ENCODE assay signal across 8 cellular contexts in genomic region chr9:136267261-136268111, GRCh38. TPM values are rescaled to one million over a fixed set of nuclear protein-coding genes. Genes with fewer than 3 reads are reported as not detected.
DNase-seq lines count a peak whose midpoint lies in the region; ATAC-seq and TF ChIP-seq lines count a peak whose summit lies in the region.

No MANE protein-coding gene starts in this region.

- H3K36me3 Mint-ChIP-seq in neural crest cell (ENCODE audit: low read depth): no peaks in the 10 kb centered on the region

- H3K4me3 ChIP-seq in AG04449 (ENCODE audit: low read depth, low read length) (peak overlapping the region; percentile 58), foreskin fibroblast (ENCODE audit: low read depth in 1 of 2, low read length in 2 of 2) (peak overlapping the region; percentile 50 to 59)

- H3K27ac Mint-ChIP-seq in neural crest cell (ENCODE audit: unreplicated experiment): no peak overlapping the region
- H3K27ac Mint-ChIP-seq in stimulated activated naive CD8-positive, alpha-beta T cell treated with anti-CD3 and anti-CD28 coated beads, Interleukin-15, amount 100 ng/mL, for 72 hours: peak overlapping the region in 1 of 2 donors; percentile 52

- H3K4me3 Mint-ChIP-seq in neural crest cell: peak overlapping the region; percentile 41
- peak overlapping the region; percentile 77 to 81 for H3K4me3 Mint-ChIP-seq in stimulated activated naive CD8-positive, alpha-beta T cell treated with anti-CD3 and anti-CD28 coated beads, Interleukin-15, amount 100 ng/mL, for 72 hours

- CTCF ChIA-PET in AG04449 (lab: Yijun Ruan, JAX): interaction anchor here (0.6 to 3.7 kb wide), 12 partner anchors 10 to 667 kb away, joined by 3 to 30 read pairs (median 4); no protein-coding TSS in a partner anchor

- TF ChIP-seq CTCF in AG04449 (IDR thresholded peaks at IDR 0.05; ENCODE audit: insufficient read depth, low read length, missing control alignments): peak; percentile 49
- peak; percentile 21 for TF ChIP-seq CTCF in foreskin fibroblast (IDR thresholded peaks at IDR 0.05; ENCODE audit: low read depth, low read length)
- no peak for TF ChIP-seq CTCF in neural crest cell (conservative IDR thresholded peaks at IDR 0.05)

- H3K4me1 Mint-ChIP-seq in neural crest cell: peaks cover 16% of the 10 kb centered on the region
- H3K4me1 Mint-ChIP-seq in stimulated activated naive CD8-positive, alpha-beta T cell treated with anti-CD3 and anti-CD28 coated beads, Interleukin-15, amount 100 ng/mL, for 72 hours: peaks cover 14% of the 10 kb centered on the region

- peak; percentile 58 for ATAC-seq in GM18868 (IDR thresholded peaks at IDR 0.05; ENCODE audit: unreplicated experiment)
- ATAC-seq in HG03378 (IDR thresholded peaks at IDR 0.05; ENCODE audit: unreplicated experiment): peak; percentile 37
- ATAC-seq in stimulated activated naive CD8-positive, alpha-beta T cell treated with anti-CD3 and anti-CD28 coated beads, Interleukin-15, amount 100 ng/mL, for 72 hours: peak; percentile 93

- POLR2A ChIA-PET in AG04449 (lab: Yijun Ruan, JAX): interaction anchor here (0.6 kb wide), 2 partner anchors 11 to 21 kb away, joined by 3 read pairs; no protein-coding TSS in a partner anchor

- DNase-seq in AG04449 (ENCODE audit: low read depth, low spot score) (peak; percentile 10), RPMI7951 (ENCODE audit: low read depth) (peak; percentile 72), foreskin fibroblast (peak; percentile 75 to 93), neural crest cell (ENCODE audit: low read depth, low spot score) (peak; percentile 76)
- DNase-seq in activated effector memory CD4-positive, alpha-beta T cell treated with Interleukin-2 at 50 U/mL for 16 hours: peak; percentile 85
- peak; percentile 84 to 85 for DNase-seq in stimulated activated naive CD8-positive, alpha-beta T cell treated with anti-CD3 and anti-CD28 coated beads, Interleukin-15, amount 100 ng/mL, for 72 hours

- peaks cover 15% of the 10 kb centered on the region for H3K27me3 Mint-ChIP-seq in neural crest cell (ENCODE audit: low read depth)
- H3K27me3 Mint-ChIP-seq in stimulated activated naive CD8-positive, alpha-beta T cell treated with anti-CD3 and anti-CD28 coated beads, Interleukin-15, amount 100 ng/mL, for 72 hours: no peaks in the 10 kb centered on the region

- H3K9me3 Mint-ChIP-seq in neural crest cell: no peaks in the 10 kb centered on the region
- no peaks in the 10 kb centered on the region for H3K9me3 Mint-ChIP-seq in stimulated activated naive CD8-positive, alpha-beta T cell treated with anti-CD3 and anti-CD28 coated beads, Interleukin-15, amount 100 ng/mL, for 72 hours

RNA-seq across cellular contexts. Expression of gene QSOX2, which starts 21.9 kb away (rescaled TPM):
- 9.1 and 9.9 TPM in 2 replicates for total RNA-seq in RPMI7951 (2014; rRNA removed; shearing (Covaris generic))
- total RNA-seq in neural crest cell: 28.0 and 28.7 TPM in 2 replicates

RNA-seq across cellular contexts. Expression of gene CCDC187, which starts 36.4 kb away (rescaled TPM):
- not detected in 2 replicates for total RNA-seq in RPMI7951 (2014; rRNA removed; shearing (Covaris generic))
- total RNA-seq in neural crest cell: 0.07 TPM in 1 of 2 replicates, not detected in the other

RNA-seq across cellular contexts. Expression of gene GPSM1, which starts 59.9 kb away (rescaled TPM):
- 6.3 and 6.6 TPM in 2 replicates for total RNA-seq in RPMI7951 (2014; rRNA removed; shearing (Covaris generic))
- 50.8 and 56.7 TPM in 2 replicates for total RNA-seq in neural crest cell

Comparison
In these comparisons a context has a peak if more than half of its experiments do, and no peak if none do; other contexts are left out.
1. Peak in every context shown above with its lines: DNase-seq, ATAC-seq and H3K4me3 ChIP-seq.
2. DNase-seq: peak in every context shown above with its lines; median percentile 85 in activated effector memory CD4-positive, alpha-beta T cell treated with Interleukin-2 at 50 U/mL for 16 hours; 84 in stimulated activated naive CD8-positive, alpha-beta T cell treated with anti-CD3 and anti-CD28 coated beads, Interleukin-15, amount 100 ng/mL, for 72 hours; 84 in foreskin fibroblast; 76 in neural crest cell; 72 in RPMI7951; 10 in AG04449.
3. ATAC-seq: peak in every context shown above with its lines; median percentile 93 in stimulated activated naive CD8-positive, alpha-beta T cell treated with anti-CD3 and anti-CD28 coated beads, Interleukin-15, amount 100 ng/mL, for 72 hours; 58 in GM18868; 37 in HG03378.